Comparison of ENCODE assay signal across 8 cellular contexts in the genomic region with DNA sequence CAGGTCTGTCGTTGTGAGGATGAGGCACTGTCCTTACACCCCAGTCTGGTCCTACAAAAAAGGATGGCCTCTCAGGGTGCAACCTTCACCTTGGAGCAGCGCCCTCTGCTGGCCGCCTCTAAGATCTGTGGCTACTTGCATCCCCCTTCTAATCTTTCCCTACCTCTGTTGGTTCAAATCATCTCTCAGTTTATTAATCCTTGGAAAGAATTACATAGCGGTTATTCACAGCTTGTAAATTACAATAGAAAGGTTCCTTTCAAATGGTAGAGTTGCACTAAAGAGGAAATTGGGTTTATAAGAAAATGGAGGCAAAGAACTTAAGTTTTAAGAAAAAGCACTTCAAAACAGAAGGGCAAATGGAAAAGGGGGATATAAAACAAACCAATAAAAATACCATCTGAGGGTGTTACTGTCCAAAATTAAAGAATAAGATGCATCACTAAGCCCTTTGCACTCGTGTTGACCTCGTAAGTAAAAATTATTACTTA.
A peak's percentile ranks its signal among the peaks of the same experiment; 100 is the strongest.
DNase-seq lines count a peak whose midpoint lies in the region; ATAC-seq, FAIRE-seq and TF ChIP-seq lines count a peak whose summit lies in the region.
"Not testable (repeated sequence)": the region's sequence is repeated elsewhere in the genome, so short reads cannot be mapped to it uniquely, and the experiment has no call there.

No MANE protein-coding gene starts in this region.

- TF ChIP-seq RAD21 in H1 (IDR thresholded peaks at IDR 0.05 in 1 of 2, conservative IDR thresholded peaks at IDR 0.05 in 1 of 2; ENCODE audit: low read depth in 2 of 2, low read length in 2 of 2) = peak; percentile 30 to 45; a peak in 2 of 4 replicates

- H3K23ac ChIP-seq in H1 (ENCODE audit: insufficient read length) = not testable (repeated sequence)

- H3K27ac ChIP-seq in H1 (ENCODE audit: low read depth, low read length); keratinocyte (ENCODE audit: control insufficient read depth, insufficient read depth, low read length); psoas muscle: not testable (repeated sequence)

- not testable (repeated sequence) for TF ChIP-seq POLR2A in H1 (IDR thresholded peaks at IDR 0.05; ENCODE audit: control extremely low read depth in 1 of 2, low read depth in 2 of 2, low read length in 2 of 2)

- H4K20me1 ChIP-seq in H1 (replicated peaks in 1 of 2; ENCODE audit: control insufficient read depth in 1 of 2, insufficient read depth in 2 of 2, low read length in 2 of 2); keratinocyte (ENCODE audit: control insufficient read depth, extremely low read depth, insufficient read depth, low read length): not testable (repeated sequence)

- POLR2A ChIA-PET in H1 (lab: Charles Lee; ENCODE audit: partially characterized antibody) = not testable (repeated sequence)

- not testable (repeated sequence) for H3K79me2 ChIP-seq in H1 (ENCODE audit: control insufficient read depth in 1 of 2, insufficient read depth in 2 of 2, low read length in 2 of 2); keratinocyte (ENCODE audit: control insufficient read depth, insufficient read depth, low read length)

- TF ChIP-seq CTCF in H1 (IDR thresholded peaks at IDR 0.05; ENCODE audit: control extremely low read depth in 1 of 3, insufficient read depth in 1 of 3, low read depth in 1 of 3, low read length in 3 of 3) (peak; percentile 48 to 65 (median 63)), keratinocyte (optimal IDR thresholded peaks at IDR 0.05 in 1 of 3, IDR thresholded peaks at IDR 0.05 in 1 of 3, conservative IDR thresholded peaks at IDR 0.05 in 1 of 3; ENCODE audit: extremely low read depth in 1 of 3, insufficient read depth in 2 of 3, low read length in 3 of 3) (peak in 2 of 3 experiments; percentile 49 to 64), psoas muscle (IDR thresholded peaks at IDR 0.05) (peak; percentile 78)

- H3K79me1 ChIP-seq in H1 (ENCODE audit: low read depth, low read length) = not testable (repeated sequence)

- FAIRE-seq in H1 (lab: Jason Lieb, UNC) (peak; percentile 70), keratinocyte (lab: Jason Lieb, UNC) (peak; percentile 62)

- not testable (repeated sequence) for H2BK12ac ChIP-seq in H1 (ENCODE audit: low read depth, low read length)

- H2BK120ac ChIP-seq in H1 (replicated peaks; ENCODE audit: low read depth, low read length) = not testable (repeated sequence)

- dilution Hi-C loops in keratinocyte (cut with MboI; ENCODE audit: extremely low pct_ligation_motif_present, low sequenced_read_pairs) = not testable (repeated sequence)

- CTCF ChIA-PET in H1 (lab: Charles Lee; ENCODE audit: partially characterized antibody) = interaction anchor here (0.7 to 0.9 kb wide), 2 partner anchors 678 to 684 kb away, joined by 3 to 4 read pairs; no protein-coding TSS in a partner anchor

- not testable (repeated sequence) for H4K5ac ChIP-seq in H1 (ENCODE audit: insufficient read length, low read depth, low read length)

- peak; percentile 66 for DNase-seq in D341Med (ENCODE audit: low spot score)
- peak; percentile 76 for DNase-seq in SK-N-DZ (ENCODE audit: low spot score)
- DNase-seq in activated T-cell treated with anti-CD3 and anti-CD28 coated beads, Interleukin-2, amount 50 U/mL, for 72 hours = peak in 1 of 2 donors; percentile 78
- DNase-seq in H1 (ENCODE audit: low read depth in 1 of 2, low spot score in 2 of 2) = peak in 1 of 2 experiments; percentile 67
- not testable (repeated sequence) for DNase-seq in keratinocyte (ENCODE audit: low read depth, low spot score)
- DNase-seq in psoas muscle = peak; percentile 58 to 86
- peak in 1 of 2 donors; percentile 53 for DNase-seq in stimulated activated effector memory CD8-positive, alpha-beta T cell treated with anti-CD3 and anti-CD28 coated beads, Interleukin-12 subunit alpha, Interleukin-12 subunit beta, amount 100 ng/mL, for 72 hours (ENCODE audit: low spot score in 2 of 2)

- peak overlapping the region; percentile 42 for H3K27ac Mint-ChIP-seq in activated T-cell treated with anti-CD3 and anti-CD28 coated beads, Interleukin-2, amount 50 U/mL, for 72 hours
- not testable (repeated sequence) for H3K27ac Mint-ChIP-seq in stimulated activated effector memory CD8-positive, alpha-beta T cell treated with anti-CD3 and anti-CD28 coated beads, Interleukin-12 subunit alpha, Interleukin-12 subunit beta, amount 100 ng/mL, for 72 hours

- H4K91ac ChIP-seq in H1 (replicated peaks; ENCODE audit: insufficient read length, low read length) = not testable (repeated sequence)

- ATAC-seq in HG02588 (IDR thresholded peaks at IDR 0.05; ENCODE audit: unreplicated experiment) (peak; percentile 55), psoas muscle (peak; percentile 60 to 93 (median 81))
- peak; percentile 70 to 95 for ATAC-seq in activated T-cell treated with anti-CD3 and anti-CD28 coated beads, Interleukin-2, amount 50 U/mL, for 72 hours (replicated peaks in 1 of 2)
- ATAC-seq in stimulated activated effector memory CD8-positive, alpha-beta T cell treated with anti-CD3 and anti-CD28 coated beads, Interleukin-12 subunit alpha, Interleukin-12 subunit beta, amount 100 ng/mL, for 72 hours = peak; percentile 89

- H2BK20ac ChIP-seq in H1 (ENCODE audit: low read length) = not testable (repeated sequence)

- intact Hi-C loops in psoas muscle (cut with DNase I) = loop anchor here (10.0 kb wide), 2 partner anchors 168 to 198 kb away; no protein-coding TSS in a partner anchor

- not testable (repeated sequence) for H3K9ac ChIP-seq in H1 (replicated peaks in 1 of 4; ENCODE audit: extremely low read depth in 1 of 4, low read depth in 3 of 4, low read length in 3 of 4); keratinocyte (ENCODE audit: control insufficient read depth, extremely low read depth, insufficient read depth, low read length)

- not testable (repeated sequence) for H4K8ac ChIP-seq in H1 (ENCODE audit: extremely low read depth, insufficient read depth, low read length)

- H2BK5ac ChIP-seq in H1 (ENCODE audit: low read depth, low read length) = not testable (repeated sequence)

- 26% methylated on average over 5 of the region's 6 CpGs; no CpG with 5 or more reads in 1 of the 2 experiments for WGBS in H1 (ENCODE audit: extremely low coverage in 1 of 2, insufficient coverage in 1 of 2, insufficient read length in 1 of 2, insufficient replicate concordance in 2 of 2, low coverage in 1 of 2, low lambda C conversion rate in 2 of 2, missing lambda C conversion rate in 1 of 2), 2 experiments
- 9 to 15% (median 12%) methylated on average over 6 of the region's 6 CpGs for WGBS in psoas muscle, 3 donors

- not testable (repeated sequence) for H3K14ac ChIP-seq in H1 (ENCODE audit: insufficient read length)

- not testable (repeated sequence) for H3K36me3 Mint-ChIP-seq in activated T-cell treated with anti-CD3 and anti-CD28 coated beads, Interleukin-2, amount 50 U/mL, for 72 hours (ENCODE audit: insufficient read depth in 2 of 2)
- H3K36me3 Mint-ChIP-seq in stimulated activated effector memory CD8-positive, alpha-beta T cell treated with anti-CD3 and anti-CD28 coated beads, Interleukin-12 subunit alpha, Interleukin-12 subunit beta, amount 100 ng/mL, for 72 hours = peaks cover 23% of the 10 kb centered on the region

- not testable (repeated sequence) for H3K27me3 ChIP-seq in H1 (replicated peaks in 1 of 4; ENCODE audit: control insufficient read depth in 3 of 4, extremely low read depth in 1 of 4, insufficient read depth in 3 of 4, low read length in 3 of 4); keratinocyte (ENCODE audit: control insufficient read depth, extremely low read depth, insufficient read depth, low read length)
- peaks cover 0 to 21% (median 0%) of the 10 kb centered on the region in 3 donors for H3K27me3 ChIP-seq in psoas muscle (ENCODE audit: insufficient read depth in 3 of 3, low read length in 2 of 3)

- H3K4me3 ChIP-seq in H1 (ENCODE audit: extremely low read depth in 1 of 4, insufficient read depth in 2 of 4, low read depth in 3 of 4, low read length in 4 of 4); keratinocyte (ENCODE audit: control insufficient read depth in 2 of 3, extremely low read depth in 1 of 3, insufficient read depth in 2 of 3, low read depth in 1 of 3, low read length in 3 of 3); psoas muscle: not testable (repeated sequence)

- H3K4me1 Mint-ChIP-seq in activated T-cell treated with anti-CD3 and anti-CD28 coated beads, Interleukin-2, amount 50 U/mL, for 72 hours (ENCODE audit: low read depth); stimulated activated effector memory CD8-positive, alpha-beta T cell treated with anti-CD3 and anti-CD28 coated beads, Interleukin-12 subunit alpha, Interleukin-12 subunit beta, amount 100 ng/mL, for 72 hours: not testable (repeated sequence)

- not testable (repeated sequence) for H3K56ac ChIP-seq in H1 (replicated peaks; ENCODE audit: insufficient read length, low read depth, low read length)

- H3K23me2 ChIP-seq in H1 (ENCODE audit: low read depth, low read length) = not testable (repeated sequence)

- H3K27me3 Mint-ChIP-seq in activated T-cell treated with anti-CD3 and anti-CD28 coated beads, Interleukin-2, amount 50 U/mL, for 72 hours (ENCODE audit: low read depth) = not testable (repeated sequence)

- H3K4ac ChIP-seq in H1 (replicated peaks; ENCODE audit: insufficient read length, low read depth, low read length) = not testable (repeated sequence)

- not testable (repeated sequence) for H3K4me2 ChIP-seq in H1 (ENCODE audit: insufficient read depth in 1 of 2, low read depth in 2 of 2, low read length in 2 of 2); keratinocyte (ENCODE audit: control insufficient read depth, extremely low read depth, insufficient read depth, low read depth, low read length)

- H2AFZ ChIP-seq in H1 (ENCODE audit: low read length); keratinocyte (ENCODE audit: control insufficient read depth, low read length): not testable (repeated sequence)

- not testable (repeated sequence) for H2BK15ac ChIP-seq in H1 (ENCODE audit: low read length)

- H2AK5ac ChIP-seq in H1 (ENCODE audit: low read depth, low read length) = not testable (repeated sequence)

- H3K9me1 ChIP-seq in keratinocyte (ENCODE audit: control insufficient read depth, extremely low read depth, insufficient read depth, low read length) = not testable (repeated sequence)

- not testable (repeated sequence) for H3K36me3 ChIP-seq in H1 (ENCODE audit: control insufficient read depth in 2 of 4, insufficient read depth in 4 of 4, low read length in 3 of 4); keratinocyte (ENCODE audit: control insufficient read depth in 2 of 2, extremely low read depth in 1 of 2, insufficient read depth in 2 of 2, low read length in 2 of 2); psoas muscle (ENCODE audit: insufficient read depth in 1 of 2, low read depth in 1 of 2)

- not testable (repeated sequence) for H3K4me3 Mint-ChIP-seq in activated T-cell treated with anti-CD3 and anti-CD28 coated beads, Interleukin-2, amount 50 U/mL, for 72 hours; stimulated activated effector memory CD8-positive, alpha-beta T cell treated with anti-CD3 and anti-CD28 coated beads, Interleukin-12 subunit alpha, Interleukin-12 subunit beta, amount 100 ng/mL, for 72 hours

- H3K9me3 Mint-ChIP-seq in activated T-cell treated with anti-CD3 and anti-CD28 coated beads, Interleukin-2, amount 50 U/mL, for 72 hours; stimulated activated effector memory CD8-positive, alpha-beta T cell treated with anti-CD3 and anti-CD28 coated beads, Interleukin-12 subunit alpha, Interleukin-12 subunit beta, amount 100 ng/mL, for 72 hours: not testable (repeated sequence)

- not testable (repeated sequence) for H3K18ac ChIP-seq in H1 (ENCODE audit: extremely low read depth, low read length)

- not testable (repeated sequence) for H3K9me3 ChIP-seq in H1 (ENCODE audit: insufficient read depth in 2 of 2, low read depth in 1 of 2, low read length in 1 of 2); keratinocyte (ENCODE audit: control insufficient read depth, low read depth, low read length); psoas muscle

- TF ChIP-seq EP300 in H1 (IDR thresholded peaks at IDR 0.05; ENCODE audit: borderline replicate concordance in 1 of 2, low read depth in 2 of 2, low read length in 2 of 2) = not testable (repeated sequence)

- H3K4me1 ChIP-seq in H1 (replicated peaks in 1 of 4; ENCODE audit: control insufficient read depth in 3 of 4, insufficient read depth in 4 of 4, low read length in 3 of 4); keratinocyte (ENCODE audit: control insufficient read depth, extremely low read depth, insufficient read depth, low read length); psoas muscle: not testable (repeated sequence)
